In the genomic region with DNA sequence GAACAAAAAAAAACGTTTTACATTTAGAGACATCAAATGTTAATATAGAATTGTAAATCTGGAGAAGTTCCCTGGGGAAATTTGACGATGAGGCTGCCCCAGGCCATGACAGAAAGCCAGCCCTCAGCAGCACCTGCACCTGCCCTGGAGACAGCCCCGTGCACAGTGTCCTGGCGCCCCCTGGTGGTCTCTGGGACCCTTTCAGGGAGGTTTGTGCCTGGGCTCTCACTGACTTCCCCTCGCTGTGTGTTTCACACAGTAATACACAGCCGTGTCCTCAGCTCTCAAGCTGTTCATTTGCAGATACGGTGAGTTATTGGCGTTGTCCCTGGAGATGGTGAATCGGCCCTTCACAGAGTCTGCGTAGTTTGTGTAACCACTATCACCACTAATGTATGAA, we compare ENCODE assay signal across 8 cellular contexts.
DNase-seq lines count a peak whose midpoint lies in the region; ATAC-seq and TF ChIP-seq lines count a peak whose summit lies in the region.
"Not testable (repeated sequence)": the region's sequence is repeated elsewhere in the genome, so short reads cannot be mapped to it uniquely, and the experiment has no call there.

No MANE protein-coding gene starts in this region.

- DNase-seq in BE2C (peak; percentile 22), NCI-H2196 (lab: John Stamatoyannopoulos, UW; ENCODE audit: unreplicated experiment) (peak; percentile 7), activated T-cell treated with anti-CD3 and anti-CD28 coated beads for 48 hours (ENCODE audit: low read depth) (peak; percentile 7), heart right ventricle (peak; percentile 4 to 26)
- DNase-seq in SK-N-SH: not testable (repeated sequence)
- peak in 2 of 3 donors; percentile 0 to 1 for DNase-seq in stimulated activated CD4-positive, alpha-beta T cell treated with anti-CD3 and anti-CD28 coated beads, TNF-alpha, amount 100 ng/mL, for 48 hours (ENCODE audit: low read depth in 3 of 3)

- H3K9me3 ChIP-seq in BE2C, SK-N-SH, heart right ventricle: not testable (repeated sequence)

- ATAC-seq in HG03571 (IDR thresholded peaks at IDR 0.05; ENCODE audit: unreplicated experiment): peak; percentile 61
- not testable (repeated sequence) for ATAC-seq in heart right ventricle

- CTCF ChIA-PET in SK-N-SH (lab: Yijun Ruan, JAX): not testable (repeated sequence)

- not testable (repeated sequence) for TF ChIP-seq RAD21 in SK-N-SH (IDR thresholded peaks at IDR 0.05; ENCODE audit: low read length)

- not testable (repeated sequence) for H3K79me2 ChIP-seq in SK-N-SH (ENCODE audit: insufficient read depth)

- not testable (repeated sequence) for H3K27me3 ChIP-seq in BE2C; SK-N-SH (ENCODE audit: insufficient read depth); heart right ventricle

- H3K9ac ChIP-seq in SK-N-SH: not testable (repeated sequence)

- not testable (repeated sequence) for H3F3A ChIP-seq in SK-N-SH (replicated peaks; ENCODE audit: insufficient read depth)

- H3K36me3 ChIP-seq in BE2C; SK-N-SH (replicated peaks in 1 of 2; ENCODE audit: control insufficient read depth in 1 of 2, insufficient read depth in 2 of 2, low read length in 1 of 2); heart right ventricle: not testable (repeated sequence)

- POLR2A ChIA-PET in SK-N-SH (lab: Yijun Ruan, JAX): not testable (repeated sequence)

- H4K20me1 ChIP-seq in SK-N-SH (ENCODE audit: insufficient read depth): not testable (repeated sequence)

- H3K9me2 ChIP-seq in SK-N-SH: not testable (repeated sequence)

- TF ChIP-seq EP300 in SK-N-SH (IDR thresholded peaks at IDR 0.05; ENCODE audit: borderline replicate concordance in 1 of 2, low read depth in 1 of 2, low read length in 1 of 2): not testable (repeated sequence)

- 0% methylated on average over 3 of the region's 10 CpGs for WGBS in SK-N-SH (ENCODE audit: low lambda C conversion rate)
- 26 to 50% methylated on average over 6 to 8 of the region's 10 CpGs for WGBS in heart right ventricle, 2 donors

- H3K4me2 ChIP-seq in SK-N-SH: not testable (repeated sequence)

- H2AFZ ChIP-seq in SK-N-SH (ENCODE audit: low read depth): not testable (repeated sequence)

- TF ChIP-seq CTCF in BE2C (IDR thresholded peaks at IDR 0.05; ENCODE audit: low read depth, low read length): 0 out of 2 replicates have a peak, but pooled peaks have one; percentile 2
- peak; percentile 27; the same call in 1 of the 2 replicates for TF ChIP-seq CTCF in GM12874 (IDR thresholded peaks at IDR 0.05; ENCODE audit: insufficient read depth, low read depth, low read length)
- peak; percentile 32; the same call in 1 of the 2 replicates for TF ChIP-seq CTCF in SK-N-SH (IDR thresholded peaks at IDR 0.05)
- peak in 6 of 9 donors; percentile 18 to 31 (median 25) for TF ChIP-seq CTCF in heart right ventricle (IDR thresholded peaks at IDR 0.05)

- H3K4me3 ChIP-seq in BE2C (ENCODE audit: low read depth, low read length); SK-N-SH (ENCODE audit: low read depth in 2 of 2, low read length in 1 of 2); heart right ventricle: not testable (repeated sequence)

- not testable (repeated sequence) for H3K4me1 ChIP-seq in BE2C; SK-N-SH (ENCODE audit: control insufficient read depth in 1 of 2, insufficient read depth in 2 of 2, low read depth in 1 of 2, low read length in 1 of 2); heart right ventricle

- not testable (repeated sequence) for H3K27ac ChIP-seq in SK-N-SH (ENCODE audit: low read depth in 2 of 2, low read length in 1 of 2); heart right ventricle

- intact Hi-C loops in heart right ventricle (cut with DNase I): not testable (repeated sequence)
